In genomic region chr1:111538343-111539035, GRCh38 we compare ENCODE assay signal across 13 cellular contexts. TPM values are rescaled to one million over a fixed set of nuclear protein-coding genes. Genes with fewer than 3 reads are reported as not detected.
DNase-seq lines count a peak whose midpoint lies in the region; ATAC-seq and TF ChIP-seq lines count a peak whose summit lies in the region.
"Had no signal": no experiment of that assay in that cellular context is flagged by ENCODE, and none has a peak within 500 bp of the region (broad histone marks: within the 10 kb centered on the region; RNA-seq: fewer than 3 reads in every experiment).

No MANE protein-coding gene starts in this region.

- no peak overlapping the region for H3K27ac ChIP-seq in foreskin keratinocyte

- ATAC-seq in SK-N-SH treated with all-trans-retinoic acid at 6 μM for 48 hours (peak; percentile 33; the same call in 2 of the 3 replicates), foreskin keratinocyte (peak; percentile 63)
- ATAC-seq in stimulated activated naive CD8-positive, alpha-beta T cell treated with anti-CD3 and anti-CD28 coated beads, Interleukin-15, Interleukin-2, amounts not matched to agents 100 U/mL and 50 U/mL, for 24 hours: peak; percentile 88
- ATAC-seq: Right ventricle myocardium inferior had no signal

- TF ChIP-seq CTCF in foreskin keratinocyte (conservative IDR thresholded peaks at IDR 0.05): no peak

- H3K36me3 Mint-ChIP-seq in activated CD4-positive, alpha-beta memory T cell treated with anti-CD3 and anti-CD28 coated beads for 36 hours: no peaks in the 10 kb centered on the region
- peaks cover 2% of the 10 kb centered on the region for H3K36me3 Mint-ChIP-seq in activated CD4-positive, alpha-beta memory T cell treated with anti-CD3 and anti-CD28 coated beads, Interleukin-2, amount 10 ng/mL, durations not matched to agents 7 days and 5 days (ENCODE audit: low read depth)

- peaks cover 7% of the 10 kb centered on the region for H3K4me1 ChIP-seq in foreskin keratinocyte

- H3K27me3 Mint-ChIP-seq in activated CD4-positive, alpha-beta memory T cell treated with anti-CD3 and anti-CD28 coated beads for 36 hours: peaks cover 6% of the 10 kb centered on the region
- peaks cover 8% of the 10 kb centered on the region for H3K27me3 Mint-ChIP-seq in activated CD4-positive, alpha-beta memory T cell treated with anti-CD3 and anti-CD28 coated beads, Interleukin-2, amount 10 ng/mL, durations not matched to agents 7 days and 5 days

- H3K4me1 Mint-ChIP-seq in activated CD4-positive, alpha-beta memory T cell treated with anti-CD3 and anti-CD28 coated beads for 36 hours (ENCODE audit: low read depth): peaks cover 10% of the 10 kb centered on the region
- H3K4me1 Mint-ChIP-seq in activated CD4-positive, alpha-beta memory T cell treated with anti-CD3 and anti-CD28 coated beads, Interleukin-2, amount 10 ng/mL, durations not matched to agents 7 days and 5 days: peaks cover 3% of the 10 kb centered on the region

- CTCF ChIA-PET in activated CD4-positive, alpha-beta memory T cell treated with anti-CD3 and anti-CD28 coated beads for 36 hours (lab: Charles Lee): interaction anchor here (1.1 kb wide), 1 partner anchor 30 kb away, joined by 4 read pairs; no protein-coding TSS in a partner anchor
- CTCF ChIA-PET in activated CD4-positive, alpha-beta memory T cell treated with anti-CD3 and anti-CD28 coated beads, Interleukin-2, amount 10 ng/mL, durations not matched to agents 7 days and 5 days (lab: Charles Lee): interaction anchor here (1.4 kb wide), 1 partner anchor 13 kb away, joined by 3 read pairs; no protein-coding TSS in a partner anchor

- POLR2A ChIA-PET in activated CD4-positive, alpha-beta memory T cell treated with anti-CD3 and anti-CD28 coated beads for 36 hours (lab: Charles Lee): no interaction called here
- POLR2A ChIA-PET in activated CD4-positive, alpha-beta memory T cell treated with anti-CD3 and anti-CD28 coated beads, Interleukin-2, amount 10 ng/mL, durations not matched to agents 7 days and 5 days (lab: Charles Lee): no interaction called here

- H3K9me3 Mint-ChIP-seq in activated CD4-positive, alpha-beta memory T cell treated with anti-CD3 and anti-CD28 coated beads for 36 hours: no peaks in the 10 kb centered on the region
- H3K9me3 Mint-ChIP-seq in activated CD4-positive, alpha-beta memory T cell treated with anti-CD3 and anti-CD28 coated beads, Interleukin-2, amount 10 ng/mL, durations not matched to agents 7 days and 5 days: peaks cover 5% of the 10 kb centered on the region

- H3K4me3 Mint-ChIP-seq in activated CD4-positive, alpha-beta memory T cell treated with anti-CD3 and anti-CD28 coated beads for 36 hours: no peak overlapping the region
- no peak overlapping the region for H3K4me3 Mint-ChIP-seq in activated CD4-positive, alpha-beta memory T cell treated with anti-CD3 and anti-CD28 coated beads, Interleukin-2, amount 10 ng/mL, durations not matched to agents 7 days and 5 days

- intact Hi-C loops in activated CD4-positive, alpha-beta memory T cell treated with anti-CD3 and anti-CD28 coated beads for 36 hours (cut with micrococcal nuclease): no loop called here

- DNase-seq in activated CD4-positive, alpha-beta memory T cell treated with anti-CD3 and anti-CD28 coated beads for 36 hours: peak; percentile 42
- DNase-seq in activated CD4-positive, alpha-beta memory T cell treated with anti-CD3 and anti-CD28 coated beads, Interleukin-2, amount 10 ng/mL, durations not matched to agents 7 days and 5 days: no peak
- DNase-seq in foreskin keratinocyte (no peak), NCI-H2081 (lab: John Stamatoyannopoulos, UW) (no peak), ecto neural progenitor cell (ENCODE audit: low spot score) (no peak)
- peak; percentile 24 for DNase-seq in stimulated activated naive CD8-positive, alpha-beta T cell treated with anti-CD3 and anti-CD28 coated beads, Interleukin-15, Interleukin-2, amounts not matched to agents 100 U/mL and 50 U/mL, for 24 hours
- DNase-seq in stimulated activated CD8-positive, alpha-beta memory T cell treated with anti-CD3 and anti-CD28 coated beads, Interleukin-4, amount 100 ng/mL, for 48 hours: no peak
- DNase-seq: ACHN; activated effector memory CD4-positive, alpha-beta T cell treated with Interleukin-2 at 50 U/mL for 16 hours; Karpas-422; NCI-H446 had no signal

- no peak overlapping the region for H3K27ac Mint-ChIP-seq in activated CD4-positive, alpha-beta memory T cell treated with anti-CD3 and anti-CD28 coated beads for 36 hours
- H3K27ac Mint-ChIP-seq in activated CD4-positive, alpha-beta memory T cell treated with anti-CD3 and anti-CD28 coated beads, Interleukin-2, amount 10 ng/mL, durations not matched to agents 7 days and 5 days: no peak overlapping the region

- no peaks in the 10 kb centered on the region for H3K27me3 ChIP-seq in foreskin keratinocyte

TF ChIP-seq in SK-N-SH treated with all-trans-retinoic acid at 6 μM for 48 hours, 23 proteins besides CTCF, POLR2A, EP300 and RAD21:
- TF ChIP-seq POU6F1 (CRISPR knock-in tag; IDR thresholded peaks at IDR 0.05; ENCODE audit: borderline replicate concordance, low read depth) (no peak), CREB5 (CRISPR knock-in tag; IDR thresholded peaks at IDR 0.05; ENCODE audit: low read depth) (no peak), ZNF565 (CRISPR knock-in tag; conservative IDR thresholded peaks at IDR 0.05; ENCODE audit: low read depth) (no peak), ESRRG (CRISPR knock-in tag; IDR thresholded peaks at IDR 0.05) (no peak), PPARA (CRISPR knock-in tag; IDR thresholded peaks at IDR 0.05; ENCODE audit: borderline replicate concordance) (no peak), ZFP30 (CRISPR knock-in tag; IDR thresholded peaks at IDR 0.05) (no peak), SNAI2 (CRISPR knock-in tag; IDR thresholded peaks at IDR 0.05) (no peak), ZFP3 (CRISPR knock-in tag; IDR thresholded peaks at IDR 0.05) (no peak), CSDC2 (CRISPR knock-in tag; IDR thresholded peaks at IDR 0.05) (no peak), GLIS3 (CRISPR knock-in tag; IDR thresholded peaks at IDR 0.05) (no peak)

RNA-seq across cellular contexts. Expression of gene ADORA3, which starts 35.1 kb away (rescaled TPM):
- under 1 TPM in 1 of 2 experiments, not detected in 1; 0.14 TPM for total RNA-seq in activated CD4-positive, alpha-beta memory T cell treated with anti-CD3 and anti-CD28 coated beads for 36 hours
- total RNA-seq in activated CD4-positive, alpha-beta memory T cell treated with anti-CD3 and anti-CD28 coated beads, Interleukin-2, amount 10 ng/mL, durations not matched to agents 7 days and 5 days: under 1 TPM; 0.18 TPM
- total RNA-seq in foreskin keratinocyte: not detected in 2 replicates
- not detected in 2 replicates for polyA plus RNA-seq in foreskin keratinocyte

RNA-seq across cellular contexts. Expression of gene TMIGD3, which starts 35.1 kb away (rescaled TPM):
- total RNA-seq in activated CD4-positive, alpha-beta memory T cell treated with anti-CD3 and anti-CD28 coated beads for 36 hours: under 1 TPM in 1 of 2 experiments, not detected in 1; 0.24 TPM
- not detected for total RNA-seq in activated CD4-positive, alpha-beta memory T cell treated with anti-CD3 and anti-CD28 coated beads, Interleukin-2, amount 10 ng/mL, durations not matched to agents 7 days and 5 days
- total RNA-seq in foreskin keratinocyte: not detected in 2 replicates
- polyA plus RNA-seq in foreskin keratinocyte: not detected in 2 replicates

Comparison
In these comparisons a context has a peak if more than half of its experiments do, and no peak if none do; other contexts are left out.
1. DNase-seq: peak in activated CD4-positive, alpha-beta memory T cell treated with anti-CD3 and anti-CD28 coated beads for 36 hours (single experiment) and stimulated activated naive CD8-positive, alpha-beta T cell treated with anti-CD3 and anti-CD28 coated beads, Interleukin-15, Interleukin-2, amounts not matched to agents 100 U/mL and 50 U/mL, for 24 hours (single experiment); none in activated CD4-positive, alpha-beta memory T cell treated with anti-CD3 and anti-CD28 coated beads, Interleukin-2, amount 10 ng/mL, durations not matched to agents 7 days and 5 days (single experiment), foreskin keratinocyte (0 of 2), NCI-H2081 (0 of 2), stimulated activated CD8-positive, alpha-beta memory T cell treated with anti-CD3 and anti-CD28 coated beads, Interleukin-4, amount 100 ng/mL, for 48 hours (single experiment) and ecto neural progenitor cell (single experiment).
2. ATAC-seq: peak in every context shown above with its lines; median percentile 88 in stimulated activated naive CD8-positive, alpha-beta T cell treated with anti-CD3 and anti-CD28 coated beads, Interleukin-15, Interleukin-2, amounts not matched to agents 100 U/mL and 50 U/mL, for 24 hours; 63 in foreskin keratinocyte; 33 in SK-N-SH treated with all-trans-retinoic acid at 6 μM for 48 hours.